Comparison of ENCODE assay signal across 12 cellular contexts in the genomic region with DNA sequence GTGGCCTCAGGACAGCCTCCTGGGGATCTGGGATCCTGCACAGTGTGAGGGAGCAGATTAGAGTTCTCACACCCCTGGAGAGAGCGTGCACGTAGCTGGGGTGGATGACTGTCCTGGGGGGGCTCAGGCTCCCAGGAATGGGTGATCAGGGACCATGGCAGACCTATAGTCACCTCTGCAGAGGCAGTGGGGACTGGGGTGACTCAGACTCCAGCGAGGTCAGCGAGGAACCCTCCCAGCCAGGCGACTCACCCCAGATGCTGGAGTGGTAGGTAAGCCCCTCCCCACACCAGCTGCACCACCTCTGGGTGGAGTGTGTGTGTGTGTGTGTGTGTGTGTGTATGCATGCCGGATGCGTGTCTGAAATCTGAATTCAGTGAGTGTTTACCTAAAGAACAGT. TPM values are rescaled to one million over a fixed set of nuclear protein-coding genes. Genes with fewer than 3 reads are reported as not detected.
A peak's percentile ranks its signal among the peaks of the same experiment; 100 is the strongest.
DNase-seq lines count a peak whose midpoint lies in the region; ATAC-seq and TF ChIP-seq lines count a peak whose summit lies in the region.
"Had no signal": no experiment of that assay in that cellular context is flagged by ENCODE, and none has a peak within 500 bp of the region (broad histone marks: within the 10 kb centered on the region; RNA-seq: fewer than 3 reads in every experiment).

No MANE protein-coding gene starts in this region.

- H3K27ac Mint-ChIP-seq in activated CD8-positive, alpha-beta T cell treated with anti-CD3 and anti-CD28 coated beads for 36 hours = no peak overlapping the region
- no peak overlapping the region for H3K27ac Mint-ChIP-seq in activated CD8-positive, alpha-beta T cell treated with anti-CD3 and anti-CD28 coated beads, Interleukin-2, amount 10 ng/mL, durations not matched to agents 7 days and 5 days
- H3K27ac Mint-ChIP-seq in glutamatergic neuron (ENCODE audit: unreplicated experiment) = no peak overlapping the region

- ATAC-seq in activated CD8-positive, alpha-beta T cell treated with anti-CD3 and anti-CD28 coated beads for 36 hours = peak; percentile 91
- ATAC-seq in activated CD8-positive, alpha-beta T cell treated with anti-CD3 and anti-CD28 coated beads, Interleukin-2, amount 10 ng/mL, durations not matched to agents 7 days and 5 days = no peak
- ATAC-seq in HCT116 = peak; percentile 57
- ATAC-seq: left lobe of liver had no signal

- no peaks in the 10 kb centered on the region for H4K20me1 ChIP-seq in HCT116 (ENCODE audit: insufficient read depth)

- H3K27me3 ChIP-seq in HCT116 (ENCODE audit: insufficient read depth, low read length) = no peaks in the 10 kb centered on the region

- POLR2A ChIA-PET in activated CD8-positive, alpha-beta T cell treated with anti-CD3 and anti-CD28 coated beads for 36 hours (lab: Charles Lee) = no interaction called here
- POLR2A ChIA-PET in activated CD8-positive, alpha-beta T cell treated with anti-CD3 and anti-CD28 coated beads, Interleukin-2, amount 10 ng/mL, durations not matched to agents 7 days and 5 days (lab: Charles Lee) = interaction anchor here (0.6 kb wide), 1 partner anchor 95 kb away, joined by 3 read pairs; no protein-coding TSS in a partner anchor
- POLR2A ChIA-PET in HCT116 (lab: Charles Lee) = no interaction called here

- no peaks in the 10 kb centered on the region for H3K9me3 ChIP-seq in HCT116 (ENCODE audit: control insufficient read depth in 1 of 2, insufficient read depth in 1 of 2, low read depth in 1 of 2, low read length in 2 of 2)

- intact Hi-C loops in activated CD8-positive, alpha-beta T cell treated with anti-CD3 and anti-CD28 coated beads for 36 hours (cut with micrococcal nuclease) = no loop called here
- intact Hi-C loops in HCT116 (cut with micrococcal nuclease) = no loop called here

- H3K36me3 Mint-ChIP-seq in activated CD8-positive, alpha-beta T cell treated with anti-CD3 and anti-CD28 coated beads for 36 hours (ENCODE audit: low read depth) = no peaks in the 10 kb centered on the region
- H3K36me3 Mint-ChIP-seq in activated CD8-positive, alpha-beta T cell treated with anti-CD3 and anti-CD28 coated beads, Interleukin-2, amount 10 ng/mL, durations not matched to agents 7 days and 5 days (ENCODE audit: low read depth) = no peaks in the 10 kb centered on the region
- no peaks in the 10 kb centered on the region for H3K36me3 Mint-ChIP-seq in glutamatergic neuron (ENCODE audit: unreplicated experiment)

- H3K27me3 Mint-ChIP-seq in activated CD8-positive, alpha-beta T cell treated with anti-CD3 and anti-CD28 coated beads for 36 hours = peaks cover 4% of the 10 kb centered on the region
- peaks cover 4% of the 10 kb centered on the region for H3K27me3 Mint-ChIP-seq in activated CD8-positive, alpha-beta T cell treated with anti-CD3 and anti-CD28 coated beads, Interleukin-2, amount 10 ng/mL, durations not matched to agents 7 days and 5 days (ENCODE audit: low read depth)
- no peaks in the 10 kb centered on the region for H3K27me3 Mint-ChIP-seq in glutamatergic neuron (ENCODE audit: unreplicated experiment)

- TF ChIP-seq CTCF in activated CD8-positive, alpha-beta T cell treated with anti-CD3 and anti-CD28 coated beads for 36 hours (IDR thresholded peaks at IDR 0.05) = no peak
- TF ChIP-seq CTCF in HCT116 (IDR thresholded peaks at IDR 0.05 in 2 of 3, conservative IDR thresholded peaks at IDR 0.05 in 1 of 3; ENCODE audit: borderline replicate concordance in 1 of 3, insufficient read depth in 1 of 3, low read depth in 2 of 3, low read length in 2 of 3) (no peak), glutamatergic neuron (IDR thresholded peaks at IDR 0.05; ENCODE audit: partially characterized antibody, unreplicated experiment) (no peak)

- peak; percentile 70 for DNase-seq in activated CD8-positive, alpha-beta T cell treated with anti-CD3 and anti-CD28 coated beads for 36 hours
- DNase-seq in activated CD8-positive, alpha-beta T cell treated with anti-CD3 and anti-CD28 coated beads, Interleukin-2, amount 10 ng/mL, durations not matched to agents 7 days and 5 days = no peak
- DNase-seq in HCT116 (ENCODE audit: low read depth, low spot score) (no peak), SW480 (ENCODE audit: low spot score) (peak; percentile 63), renal cortical epithelial cell (ENCODE audit: low read depth) (peak; percentile 33), GM03348 (ENCODE audit: low spot score) (no peak), cortex of kidney (lab: John Stamatoyannopoulos, UW) (no peak), glutamatergic neuron (no peak)
- DNase-seq: MM.1S, occipital lobe had no signal

- no peak overlapping the region for H3K4me3 Mint-ChIP-seq in activated CD8-positive, alpha-beta T cell treated with anti-CD3 and anti-CD28 coated beads for 36 hours
- no peak overlapping the region for H3K4me3 Mint-ChIP-seq in activated CD8-positive, alpha-beta T cell treated with anti-CD3 and anti-CD28 coated beads, Interleukin-2, amount 10 ng/mL, durations not matched to agents 7 days and 5 days
- no peak overlapping the region for H3K4me3 Mint-ChIP-seq in glutamatergic neuron (ENCODE audit: unreplicated experiment)

- TF ChIP-seq RAD21 in HCT116 (IDR thresholded peaks at IDR 0.05; ENCODE audit: low read depth) = no peak

- no peak overlapping the region for H2AFZ ChIP-seq in HCT116 (ENCODE audit: low read depth, low read length, poor library complexity, severe bottlenecking)

- peaks cover 13% of the 10 kb centered on the region for H3K4me1 Mint-ChIP-seq in activated CD8-positive, alpha-beta T cell treated with anti-CD3 and anti-CD28 coated beads for 36 hours (ENCODE audit: low read depth)
- peaks cover 4% of the 10 kb centered on the region for H3K4me1 Mint-ChIP-seq in activated CD8-positive, alpha-beta T cell treated with anti-CD3 and anti-CD28 coated beads, Interleukin-2, amount 10 ng/mL, durations not matched to agents 7 days and 5 days (ENCODE audit: low read depth)
- H3K4me1 Mint-ChIP-seq in glutamatergic neuron (ENCODE audit: low read depth, unreplicated experiment) = peaks cover 4% of the 10 kb centered on the region

- no peak overlapping the region for H3K27ac ChIP-seq in HCT116 (ENCODE audit: low read depth, low read length)

- H3K4me1 ChIP-seq in HCT116 (ENCODE audit: control insufficient read depth in 1 of 2, insufficient read depth in 2 of 2, low read length in 2 of 2) = peaks cover 2 to 31% of the 10 kb centered on the region in 2 experiments; a peak in 3 of 4 replicates

- no peaks in the 10 kb centered on the region for H3K9me3 Mint-ChIP-seq in activated CD8-positive, alpha-beta T cell treated with anti-CD3 and anti-CD28 coated beads for 36 hours
- H3K9me3 Mint-ChIP-seq in activated CD8-positive, alpha-beta T cell treated with anti-CD3 and anti-CD28 coated beads, Interleukin-2, amount 10 ng/mL, durations not matched to agents 7 days and 5 days (ENCODE audit: insufficient read depth) = no peaks in the 10 kb centered on the region
- H3K9me3 Mint-ChIP-seq in glutamatergic neuron (ENCODE audit: unreplicated experiment) = no peaks in the 10 kb centered on the region

- H3K4me3 ChIP-seq in HCT116 (replicated peaks in 1 of 2; ENCODE audit: low read depth in 1 of 2, low read length in 2 of 2) = no peak overlapping the region

- H3K79me2 ChIP-seq in HCT116 (ENCODE audit: insufficient read depth, low read length) = no peaks in the 10 kb centered on the region

- no TSS peak for BruUV-seq in HCT116 (replicated peaks; lab: Mats Ljungman, UMichigan)

- RAD21 ChIA-PET in HCT116 (lab: Charles Lee; ENCODE audit: low non-redundant PET in 1 of 2, low total read pairs in 2 of 2, uncharacterized antibody in 2 of 2, unreplicated experiment in 2 of 2) = no interaction called here

- no peaks in the 10 kb centered on the region for H3K9me2 ChIP-seq in HCT116 (ENCODE audit: insufficient read depth)

- CTCF ChIA-PET in activated CD8-positive, alpha-beta T cell treated with anti-CD3 and anti-CD28 coated beads for 36 hours (lab: Charles Lee) = interaction anchor here (0.7 to 1.6 kb wide), 3 partner anchors 8 to 372 kb away, joined by 3 to 4 read pairs (median 3); no protein-coding TSS in a partner anchor
- CTCF ChIA-PET in activated CD8-positive, alpha-beta T cell treated with anti-CD3 and anti-CD28 coated beads, Interleukin-2, amount 10 ng/mL, durations not matched to agents 7 days and 5 days (lab: Charles Lee) = interaction anchor here (0.8 to 1.6 kb wide), 2 partner anchors 295 to 336 kb away, joined by 3 to 4 read pairs; no protein-coding TSS in a partner anchor
- CTCF ChIA-PET in HCT116 (lab: Charles Lee) = no interaction called here

- no peak overlapping the region for H3K9ac ChIP-seq in HCT116 (ENCODE audit: low read length)

- 0 out of 2 replicates have a peak overlapping the region, but pooled peaks have one; percentile 8 for H3K4me2 ChIP-seq in HCT116 (ENCODE audit: low read length)

- TF ChIP-seq POLR2A in HCT116 (IDR thresholded peaks at IDR 0.05; ENCODE audit: borderline replicate concordance, extremely low read depth, insufficient read depth, insufficient read length) = no peak

- no peaks in the 10 kb centered on the region for H3K36me3 ChIP-seq in HCT116 (ENCODE audit: control insufficient read depth in 1 of 2, insufficient read depth in 2 of 2, low read length in 2 of 2)

TF ChIP-seq in HCT116, 20 proteins besides CTCF, POLR2A, EP300 and RAD21:
- TF ChIP-seq YY1 (IDR thresholded peaks at IDR 0.05; ENCODE audit: extremely low read depth, insufficient replicate concordance, low read depth, low read length) = no peak
- TF ChIP-seq SP1 (IDR thresholded peaks at IDR 0.05; ENCODE audit: low read depth) = no peak
- TF ChIP-seq SIN3A (IDR thresholded peaks at IDR 0.05; ENCODE audit: low read depth) = no peak
- no peak for TF ChIP-seq JUND (IDR thresholded peaks at IDR 0.05)
- TF ChIP-seq ATF3 (IDR thresholded peaks at IDR 0.05) = no peak
- no peak for TF ChIP-seq EZH2phosphoT487 (IDR thresholded peaks at IDR 0.05; ENCODE audit: borderline replicate concordance)
- TF ChIP-seq EGR1 (IDR thresholded peaks at IDR 0.05; ENCODE audit: low read depth) = no peak

RNA-seq across cellular contexts. Expression of gene GTSF1L, which starts 17.3 kb away (rescaled TPM):
- not detected for total RNA-seq in activated CD8-positive, alpha-beta T cell treated with anti-CD3 and anti-CD28 coated beads for 36 hours
- not detected for total RNA-seq in activated CD8-positive, alpha-beta T cell treated with anti-CD3 and anti-CD28 coated beads, Interleukin-2, amount 10 ng/mL, durations not matched to agents 7 days and 5 days
- total RNA-seq in HCT116 (2021; ENCODE audit: unreplicated experiment) (not detected), renal cortical epithelial cell (not detected in 2 replicates), glutamatergic neuron (ENCODE audit: unreplicated experiment) (not detected)
- polyA plus RNA-seq in HCT116 (2012) = not detected in 2 replicates
- total RNA-seq: left lobe of liver, occipital lobe had no signal
- polyA plus RNA-seq: BJ had no signal

Comparison
In these comparisons a context has a peak if more than half of its experiments do, and no peak if none do; other contexts are left out.
1. DNase-seq: peak in activated CD8-positive, alpha-beta T cell treated with anti-CD3 and anti-CD28 coated beads for 36 hours (single experiment), SW480 (single experiment) and renal cortical epithelial cell (single experiment); none in activated CD8-positive, alpha-beta T cell treated with anti-CD3 and anti-CD28 coated beads, Interleukin-2, amount 10 ng/mL, durations not matched to agents 7 days and 5 days (single experiment), HCT116 (single experiment), GM03348 (single experiment), cortex of kidney (single experiment) and glutamatergic neuron (single experiment).